In the genomic region with DNA sequence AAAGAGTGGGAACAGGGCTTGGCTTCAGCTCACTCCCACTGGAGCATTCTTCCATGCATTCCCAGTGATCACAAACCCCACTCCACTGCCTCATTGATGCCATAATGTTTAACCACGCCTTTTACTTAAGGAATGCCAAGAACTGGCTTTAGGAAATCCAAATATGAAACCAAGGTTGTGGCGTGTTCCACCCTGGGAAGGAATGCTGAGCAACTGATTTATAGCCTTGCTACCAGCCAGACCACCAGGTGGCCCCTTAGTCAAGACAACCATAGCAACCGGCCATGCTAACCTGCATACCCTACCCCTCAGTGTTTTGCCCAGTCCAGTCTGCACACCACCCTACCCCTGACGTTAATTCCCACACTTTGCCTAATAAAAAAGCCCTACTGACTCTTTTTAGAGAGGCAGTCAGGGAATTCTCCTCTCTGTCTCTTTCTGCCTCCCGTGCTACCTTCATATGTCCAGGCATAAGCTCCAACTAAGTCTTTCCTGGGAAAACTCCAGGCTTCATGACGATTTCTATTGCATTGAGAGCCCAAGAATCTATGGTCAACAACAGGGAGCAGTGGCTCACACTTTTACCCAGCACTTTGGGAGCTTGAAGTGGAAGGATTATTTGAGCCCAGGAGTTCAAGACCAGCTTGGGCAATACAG, we compare ENCODE assay signal across 8 cellular contexts. TPM values are rescaled to one million over a fixed set of nuclear protein-coding genes. Genes with fewer than 3 reads are reported as not detected.
DNase-seq lines count a peak whose midpoint lies in the region; ATAC-seq and TF ChIP-seq lines count a peak whose summit lies in the region.

No MANE protein-coding gene starts in this region.

- ATAC-seq in thoracic aorta (ENCODE audit: insufficient number of reproducible peaks, low FRiP score, low read depth) = no peak
- ATAC-seq in HG02852 (IDR thresholded peaks at IDR 0.05; ENCODE audit: unreplicated experiment) = no peak
- no peak for ATAC-seq in HG02885 (IDR thresholded peaks at IDR 0.05; ENCODE audit: poor library complexity, unreplicated experiment)

- H3K4me1 ChIP-seq in right atrium auricular region = peaks cover 0 to 9% of the 10 kb centered on the region in 2 donors
- H3K4me1 ChIP-seq in thoracic aorta (ENCODE audit: control insufficient read depth in 1 of 2, low read depth in 2 of 2) = no peaks in the 10 kb centered on the region

- H3K9me3 ChIP-seq in right atrium auricular region (no peaks in the 10 kb centered on the region), thoracic aorta (no peaks in the 10 kb centered on the region)

- TF ChIP-seq CTCF in right atrium auricular region (IDR thresholded peaks at IDR 0.05) (peak in 1 of 2 donors; percentile 67), thoracic aorta (IDR thresholded peaks at IDR 0.05) (peak; percentile 27)

- H3K27ac ChIP-seq in right atrium auricular region = no peak overlapping the region
- no peak overlapping the region for H3K27ac ChIP-seq in thoracic aorta

- H3K4me3 ChIP-seq in right atrium auricular region (no peak overlapping the region), thoracic aorta (no peak overlapping the region)

- H3K27me3 ChIP-seq in right atrium auricular region = no peaks in the 10 kb centered on the region
- no peaks in the 10 kb centered on the region for H3K27me3 ChIP-seq in thoracic aorta (replicated peaks; ENCODE audit: insufficient read depth)

- H3K36me3 ChIP-seq in right atrium auricular region (no peaks in the 10 kb centered on the region), thoracic aorta (no peaks in the 10 kb centered on the region)

- DNase-seq in NCI-H1105 treated with DMSO at 0.1 percent for 48 hours (lab: John Stamatoyannopoulos, UW) (peak; percentile 0), NCI-H1105 (lab: John Stamatoyannopoulos, UW) (no peak), SW480 (ENCODE audit: low spot score) (peak; percentile 76), right atrium auricular region (ENCODE audit: low spot score) (peak; percentile 61), thoracic aorta (ENCODE audit: low spot score) (no peak), SKM-1 (lab: John Stamatoyannopoulos, UW; ENCODE audit: unreplicated experiment) (no peak)

RNA-seq across cellular contexts. Expression of a gene that starts 27.0 kb away (rescaled TPM):
- total RNA-seq in right atrium auricular region (100 to 1,000 TPM in 1 of 2 donors, 10 to 100 TPM in 1; 76.7 to 120 TPM), thoracic aorta (100 to 1,000 TPM; 162 to 198 TPM)

Comparison
In these comparisons a context has a peak if more than half of its experiments do, and no peak if none do; other contexts are left out.
1. DNase-seq: peak in NCI-H1105 treated with DMSO at 0.1 percent for 48 hours (single experiment), SW480 (single experiment) and right atrium auricular region (single experiment); none in NCI-H1105 (single experiment), thoracic aorta (single experiment) and SKM-1 (single experiment).